In genomic region chr5:61402970-61403369, GRCh38 we compare ENCODE assay signal across 21 cellular contexts.
"Had no signal": no experiment of that assay in that cellular context is flagged by ENCODE, and none has a peak within 500 bp of the region (broad histone marks: within the 10 kb centered on the region; RNA-seq: fewer than 3 reads in every experiment).

No MANE protein-coding gene starts in this region.

- H3K9me3 Mint-ChIP-seq: activated CD4-positive, alpha-beta T cell treated with anti-CD3 and anti-CD28 coated beads, Interleukin-2, amount 10 ng/mL, durations not matched to agents 7 days and 5 days; activated naive CD4-positive, alpha-beta T cell treated with anti-CD3 and anti-CD28 coated beads, Interleukin-2, amount 10 ng/mL, durations not matched to agents 7 days and 5 days; activated naive CD8-positive, alpha-beta T cell treated with anti-CD3 and anti-CD28 coated beads, Interleukin-2, amount 50 U/mL, for 24 hours; activated T-cell treated with anti-CD3 and anti-CD28 coated beads, Interleukin-2, amount 50 U/mL, for 4 hours; natural killer cell treated with Interleukin-12 subunit alpha and Interleukin-12 subunit beta and Interleukin-15 and Interleukin-18, amount 100 ng/mL, for 72 hours; T-helper 1 cell treated with Interleukin-12 subunit alpha and Interleukin-12 subunit beta and Interleukin-4 antibody, amounts not matched to agents 30 μg/mL and 1 μg/mL, for 36 hours had no signal

- H3K27me3 Mint-ChIP-seq: activated CD4-positive, alpha-beta T cell treated with anti-CD3 and anti-CD28 coated beads, Interleukin-2, amount 10 ng/mL, durations not matched to agents 7 days and 5 days; activated naive CD4-positive, alpha-beta T cell treated with anti-CD3 and anti-CD28 coated beads, Interleukin-2, amount 10 ng/mL, durations not matched to agents 7 days and 5 days; natural killer cell treated with Interleukin-12 subunit alpha and Interleukin-12 subunit beta and Interleukin-15 and Interleukin-18, amount 100 ng/mL, for 72 hours had no signal

- H3K36me3 ChIP-seq: esophagus squamous epithelium, lower lobe of right lung, tibial artery had no signal

- H3K4me3 ChIP-seq: coronary artery, esophagus squamous epithelium, lower lobe of right lung, tibial artery had no signal

- H3K4me3 Mint-ChIP-seq: activated CD4-positive, alpha-beta T cell treated with anti-CD3 and anti-CD28 coated beads, Interleukin-2, amount 10 ng/mL, durations not matched to agents 7 days and 5 days; activated naive CD4-positive, alpha-beta T cell treated with anti-CD3 and anti-CD28 coated beads, Interleukin-2, amount 10 ng/mL, durations not matched to agents 7 days and 5 days; activated naive CD8-positive, alpha-beta T cell treated with anti-CD3 and anti-CD28 coated beads, Interleukin-2, amount 50 U/mL, for 24 hours; activated T-cell treated with anti-CD3 and anti-CD28 coated beads, Interleukin-2, amount 50 U/mL, for 4 hours; natural killer cell treated with Interleukin-12 subunit alpha and Interleukin-12 subunit beta and Interleukin-15 and Interleukin-18, amount 100 ng/mL, for 72 hours; T-helper 1 cell treated with Interleukin-12 subunit alpha and Interleukin-12 subunit beta and Interleukin-4 antibody, amounts not matched to agents 30 μg/mL and 1 μg/mL, for 36 hours had no signal

- H3K27ac Mint-ChIP-seq: activated CD4-positive, alpha-beta T cell treated with anti-CD3 and anti-CD28 coated beads, Interleukin-2, amount 10 ng/mL, durations not matched to agents 7 days and 5 days; activated naive CD4-positive, alpha-beta T cell treated with anti-CD3 and anti-CD28 coated beads, Interleukin-2, amount 10 ng/mL, durations not matched to agents 7 days and 5 days; activated naive CD8-positive, alpha-beta T cell treated with anti-CD3 and anti-CD28 coated beads, Interleukin-2, amount 50 U/mL, for 24 hours; natural killer cell treated with Interleukin-12 subunit alpha and Interleukin-12 subunit beta and Interleukin-15 and Interleukin-18, amount 100 ng/mL, for 72 hours; T-helper 1 cell treated with Interleukin-12 subunit alpha and Interleukin-12 subunit beta and Interleukin-4 antibody, amounts not matched to agents 30 μg/mL and 1 μg/mL, for 36 hours had no signal

- H3K27me3 ChIP-seq: esophagus squamous epithelium, tibial artery had no signal

- H3K36me3 Mint-ChIP-seq: activated naive CD4-positive, alpha-beta T cell treated with anti-CD3 and anti-CD28 coated beads, Interleukin-2, amount 10 ng/mL, durations not matched to agents 7 days and 5 days; natural killer cell treated with Interleukin-12 subunit alpha and Interleukin-12 subunit beta and Interleukin-15 and Interleukin-18, amount 100 ng/mL, for 72 hours had no signal

- DNase-seq: activated CD4-positive, alpha-beta T cell treated with anti-CD3 and anti-CD28 coated beads, Interleukin-2, amount 10 ng/mL, durations not matched to agents 7 days and 5 days; activated CD8-positive, alpha-beta memory T cell treated with anti-CD3 and anti-CD28 coated beads, Interleukin-2, amount 50 U/mL, for 4 hours; activated naive CD4-positive, alpha-beta T cell treated with anti-CD3 and anti-CD28 coated beads, Interleukin-2, amount 10 ng/mL, durations not matched to agents 7 days and 5 days; activated naive CD8-positive, alpha-beta T cell treated with anti-CD3 and anti-CD28 coated beads, Interleukin-2, amount 50 U/mL, for 24 hours; activated T-cell treated with anti-CD3 and anti-CD28 coated beads, Interleukin-2, amount 50 U/mL, for 4 hours; aorta; esophagus squamous epithelium; glutamatergic neuron; hypothalamus; lower lobe of right lung; occipital lobe; posterior cingulate gyrus; retina; stimulated activated naive CD4-positive, alpha-beta T cell; tibial artery had no signal

- ATAC-seq: activated CD4-positive, CD25-positive, alpha-beta regulatory T cell treated with anti-CD3 and anti-CD28 coated beads, Interleukin-2, amount 50 U/mL, for 24 hours; activated naive CD8-positive, alpha-beta T cell treated with anti-CD3 and anti-CD28 coated beads, Interleukin-2, amount 50 U/mL, for 24 hours; activated T-cell treated with anti-CD3 and anti-CD28 coated beads, Interleukin-2, amount 50 U/mL, for 4 hours; lower lobe of right lung; natural killer cell treated with Interleukin-12 subunit alpha and Interleukin-12 subunit beta and Interleukin-15 and Interleukin-18, amount 100 ng/mL, for 72 hours had no signal

- FAIRE-seq: keratinocyte, urothelium cell line had no signal
